Comparison of ENCODE assay signal across 39 cellular contexts in genomic region chr15:71221417-71221816, GRCh38.
"Had no signal": no experiment of that assay in that cellular context is flagged by ENCODE, and none has a peak within 500 bp of the region (broad histone marks: within the 10 kb centered on the region; RNA-seq: fewer than 3 reads in every experiment).

No MANE protein-coding gene starts in this region.

- H3K9me3 ChIP-seq: adrenal gland, ascending aorta, body of pancreas, breast epithelium, colonic mucosa had no signal

- H3K36me3 Mint-ChIP-seq: activated naive CD4-positive, alpha-beta T cell treated with anti-CD3 and anti-CD28 coated beads, Interleukin-2, amount 10 ng/mL, durations not matched to agents 7 days and 5 days; activated naive CD4-positive, alpha-beta T cell treated with anti-CD3 and anti-CD28 coated beads, Interleukin-2, amount 50 U/mL, for 24 hours; activated naive CD4-positive, alpha-beta T cell treated with anti-CD3 and anti-CD28 coated beads, Interleukin-2, amount 50 U/mL, for 72 hours; activated naive CD8-positive, alpha-beta T cell; activated naive CD8-positive, alpha-beta T cell treated with anti-CD3 and anti-CD28 coated beads for 36 hours; activated naive CD8-positive, alpha-beta T cell treated with anti-CD3 and anti-CD28 coated beads, Interleukin-2, amount 10 ng/mL, durations not matched to agents 7 days and 5 days had no signal

- ATAC-seq: activated naive CD4-positive, alpha-beta T cell treated with anti-CD3 and anti-CD28 coated beads, Interleukin-2, amount 50 U/mL, for 72 hours; activated naive CD8-positive, alpha-beta T cell treated with anti-CD3 and anti-CD28 coated beads, Interleukin-2, amount 50 U/mL, for 24 hours; activated T-cell treated with anti-CD3 and anti-CD28 coated beads, Interleukin-2, amount 50 U/mL, for 4 hours; activated T-helper 17 cell treated with anti-CD3 and anti-CD28 coated beads, Interleukin-2, amount 50 U/mL, for 72 hours; body of pancreas had no signal

- H3K27ac Mint-ChIP-seq: activated naive CD4-positive, alpha-beta T cell treated with anti-CD3 and anti-CD28 coated beads for 36 hours; activated naive CD4-positive, alpha-beta T cell treated with anti-CD3 and anti-CD28 coated beads, Interleukin-2, amount 10 ng/mL, durations not matched to agents 7 days and 5 days; activated naive CD4-positive, alpha-beta T cell treated with anti-CD3 and anti-CD28 coated beads, Interleukin-2, amount 50 U/mL, for 24 hours; activated naive CD4-positive, alpha-beta T cell treated with anti-CD3 and anti-CD28 coated beads, Interleukin-2, amount 50 U/mL, for 72 hours; activated naive CD8-positive, alpha-beta T cell; activated naive CD8-positive, alpha-beta T cell treated with anti-CD3 and anti-CD28 coated beads for 36 hours; activated naive CD8-positive, alpha-beta T cell treated with anti-CD3 and anti-CD28 coated beads, Interleukin-2, amount 10 ng/mL, durations not matched to agents 7 days and 5 days; activated naive CD8-positive, alpha-beta T cell treated with anti-CD3 and anti-CD28 coated beads, Interleukin-2, amount 50 U/mL, for 24 hours; activated T-cell treated with anti-CD3 and anti-CD28 coated beads, Interleukin-2, amount 50 U/mL, for 24 hours; activated T-helper 1 cell treated with anti-CD3 and anti-CD28 coated beads, Interleukin-12 subunit alpha, Interleukin-12 subunit beta, Interleukin-2, Interleukin-4 antibody, amounts not matched to agents 30 ng/mL and 10 ng/mL and 1 ng/mL, durations not matched to agents 14 hours and 24 hours and 36 hours; activated T-helper 17 cell treated with anti-CD3 and anti-CD28 coated beads, Interleukin-2, amount 50 U/mL, for 72 hours; activated T-helper 2 cell treated with anti-CD3 and anti-CD28 coated beads, Interferon-gamma antibody, Interleukin-2, Interleukin-4, amounts not matched to agents 10 μg/mL and 5 μg/mL and 100 μg/mL, durations not matched to agents 14 hours and 24 hours and 36 hours; brain had no signal

- H3K27me3 ChIP-seq: adrenal gland, ascending aorta, body of pancreas, brain microvascular endothelial cell, breast epithelium, cardiac muscle cell, colonic mucosa had no signal

- H3K36me3 ChIP-seq: adrenal gland, ascending aorta, breast epithelium, cardiac muscle cell, colonic mucosa had no signal

- H3K4me1 ChIP-seq: adrenal gland, body of pancreas, breast epithelium, colonic mucosa had no signal

- H3K27ac ChIP-seq: adrenal gland, body of pancreas, brain microvascular endothelial cell, breast epithelium, cardiac muscle cell, colonic mucosa had no signal

- H3K4me1 Mint-ChIP-seq: activated naive CD4-positive, alpha-beta T cell treated with anti-CD3 and anti-CD28 coated beads, Interleukin-2, amount 10 ng/mL, durations not matched to agents 7 days and 5 days; activated naive CD4-positive, alpha-beta T cell treated with anti-CD3 and anti-CD28 coated beads, Interleukin-2, amount 50 U/mL, for 24 hours; activated naive CD8-positive, alpha-beta T cell treated with anti-CD3 and anti-CD28 coated beads for 36 hours; activated naive CD8-positive, alpha-beta T cell treated with anti-CD3 and anti-CD28 coated beads, Interleukin-2, amount 10 ng/mL, durations not matched to agents 7 days and 5 days; activated naive CD8-positive, alpha-beta T cell treated with anti-CD3 and anti-CD28 coated beads, Interleukin-2, amount 50 U/mL, for 24 hours; activated T-helper 17 cell treated with anti-CD3 and anti-CD28 coated beads, Interleukin-2, amount 50 U/mL, for 72 hours; central memory CD8-positive, alpha-beta T cell had no signal

- H3K4me3 Mint-ChIP-seq: activated naive CD4-positive, alpha-beta T cell treated with anti-CD3 and anti-CD28 coated beads for 36 hours; activated naive CD4-positive, alpha-beta T cell treated with anti-CD3 and anti-CD28 coated beads, Interleukin-2, amount 10 ng/mL, durations not matched to agents 7 days and 5 days; activated naive CD4-positive, alpha-beta T cell treated with anti-CD3 and anti-CD28 coated beads, Interleukin-2, amount 50 U/mL, for 24 hours; activated naive CD8-positive, alpha-beta T cell; activated naive CD8-positive, alpha-beta T cell treated with anti-CD3 and anti-CD28 coated beads for 36 hours; activated naive CD8-positive, alpha-beta T cell treated with anti-CD3 and anti-CD28 coated beads, Interleukin-2, amount 10 ng/mL, durations not matched to agents 7 days and 5 days; activated naive CD8-positive, alpha-beta T cell treated with anti-CD3 and anti-CD28 coated beads, Interleukin-2, amount 50 U/mL, for 24 hours; activated T-cell treated with anti-CD3 and anti-CD28 coated beads, Interleukin-2, amount 50 U/mL, for 24 hours; activated T-cell treated with anti-CD3 and anti-CD28 coated beads, Interleukin-2, amount 50 U/mL, for 4 hours; activated T-helper 1 cell treated with anti-CD3 and anti-CD28 coated beads, Interleukin-12 subunit alpha, Interleukin-12 subunit beta, Interleukin-2, Interleukin-4 antibody, amounts not matched to agents 30 ng/mL and 10 ng/mL and 1 ng/mL, durations not matched to agents 14 hours and 24 hours and 36 hours; activated T-helper 17 cell treated with anti-CD3 and anti-CD28 coated beads, Interleukin-2, amount 50 U/mL, for 72 hours; brain; central memory CD8-positive, alpha-beta T cell had no signal

- H3K9me3 Mint-ChIP-seq: activated naive CD4-positive, alpha-beta T cell treated with anti-CD3 and anti-CD28 coated beads for 36 hours; activated naive CD4-positive, alpha-beta T cell treated with anti-CD3 and anti-CD28 coated beads, Interleukin-2, amount 10 ng/mL, durations not matched to agents 7 days and 5 days; activated naive CD4-positive, alpha-beta T cell treated with anti-CD3 and anti-CD28 coated beads, Interleukin-2, amount 50 U/mL, for 24 hours; activated naive CD8-positive, alpha-beta T cell treated with anti-CD3 and anti-CD28 coated beads for 36 hours; activated naive CD8-positive, alpha-beta T cell treated with anti-CD3 and anti-CD28 coated beads, Interleukin-2, amount 10 ng/mL, durations not matched to agents 7 days and 5 days; activated T-cell treated with anti-CD3 and anti-CD28 coated beads, Interleukin-2, amount 50 U/mL, for 24 hours; activated T-cell treated with anti-CD3 and anti-CD28 coated beads, Interleukin-2, amount 50 U/mL, for 4 hours; activated T-helper 1 cell treated with anti-CD3 and anti-CD28 coated beads, Interleukin-12 subunit alpha, Interleukin-12 subunit beta, Interleukin-2, Interleukin-4 antibody, amounts not matched to agents 30 ng/mL and 10 ng/mL and 1 ng/mL, durations not matched to agents 14 hours and 24 hours and 36 hours; activated T-helper 17 cell treated with anti-CD3 and anti-CD28 coated beads, Interleukin-2, amount 50 U/mL, for 72 hours; activated T-helper 2 cell treated with anti-CD3 and anti-CD28 coated beads, Interferon-gamma antibody, Interleukin-2, Interleukin-4, amounts not matched to agents 10 μg/mL and 5 μg/mL and 100 μg/mL, durations not matched to agents 14 hours and 24 hours and 36 hours; central memory CD8-positive, alpha-beta T cell had no signal

- DNase-seq: activated effector memory CD4-positive, alpha-beta T cell treated with anti-CD3 and anti-CD28 coated beads, Interleukin-2, amount 50 U/mL, for 16 hours; activated effector memory CD4-positive, alpha-beta T cell treated with Interleukin-2 at 50 U/mL for 16 hours; activated gamma-delta T cell; activated gamma-delta T cell treated with Interleukin-2 at 50 U/mL for 16 hours; activated naive CD4-positive, alpha-beta T cell; activated naive CD4-positive, alpha-beta T cell treated with anti-CD3 and anti-CD28 coated beads for 36 hours; activated naive CD4-positive, alpha-beta T cell treated with anti-CD3 and anti-CD28 coated beads, Interleukin-2, amount 10 ng/mL, durations not matched to agents 7 days and 5 days; activated naive CD4-positive, alpha-beta T cell treated with anti-CD3 and anti-CD28 coated beads, Interleukin-2, amount 50 U/mL, for 16 hours; activated naive CD4-positive, alpha-beta T cell treated with Interleukin-2 at 50 U/mL for 16 hours; activated naive CD8-positive, alpha-beta T cell treated with anti-CD3 and anti-CD28 coated beads for 36 hours; activated naive CD8-positive, alpha-beta T cell treated with anti-CD3 and anti-CD28 coated beads, Interleukin-2, amount 10 ng/mL, durations not matched to agents 7 days and 5 days; activated naive CD8-positive, alpha-beta T cell treated with anti-CD3 and anti-CD28 coated beads, Interleukin-2, amount 50 U/mL, for 24 hours; activated T-cell treated with anti-CD3 and anti-CD28 coated beads, Interleukin-2, amount 50 U/mL, for 24 hours; activated T-cell treated with anti-CD3 and anti-CD28 coated beads, Interleukin-2, amount 50 U/mL, for 4 hours; activated T-cell treated with anti-CD3 and anti-CD28 coated beads, Interleukin-2, amount 50 U/mL, for 48 hours; amniotic stem cell; amygdala; anterior cingulate cortex; aorta; body of pancreas; brain microvascular endothelial cell; caudate nucleus; central memory CD4-positive, alpha-beta T cell; cerebellar nuclear complex; colonic mucosa had no signal

- H3K27me3 Mint-ChIP-seq: brain had no signal

- FAIRE-seq: bronchial epithelial cell, colon had no signal

- H3K4me3 ChIP-seq: adrenal gland, ascending aorta, body of pancreas, breast epithelium, cardiac muscle cell, colonic mucosa had no signal
